Comparison of ENCODE assay signal across 12 cellular contexts in genomic region chr15:88385078-88385700, GRCh38.
DNase-seq lines count a peak whose midpoint lies in the region; ATAC-seq and TF ChIP-seq lines count a peak whose summit lies in the region.
"Had no signal": no experiment of that assay in that cellular context is flagged by ENCODE, and none has a peak within 500 bp of the region (broad histone marks: within the 10 kb centered on the region; RNA-seq: fewer than 3 reads in every experiment).

No MANE protein-coding gene starts in this region.

- H4K20me1 ChIP-seq in fibroblast of lung (ENCODE audit: control insufficient read depth, extremely low read depth, insufficient read depth, low read length) = no peaks in the 10 kb centered on the region

- TF ChIP-seq CTCF in fibroblast of lung (conservative IDR thresholded peaks at IDR 0.05 in 1 of 2, IDR thresholded peaks at IDR 0.05 in 1 of 2; ENCODE audit: low read depth in 1 of 2, low read length in 2 of 2) (no peak), stomach (IDR thresholded peaks at IDR 0.05) (no peak)

- no peaks in the 10 kb centered on the region for H3K79me2 ChIP-seq in fibroblast of lung (ENCODE audit: control insufficient read depth, insufficient read depth, low read length)

- no peak overlapping the region for H3K9ac ChIP-seq in fibroblast of lung (ENCODE audit: insufficient read depth, low read length)

- H3K4me1 ChIP-seq in fibroblast of lung (ENCODE audit: control insufficient read depth, extremely low read depth, insufficient read depth, low read length) (no peaks in the 10 kb centered on the region), stomach (peaks cover 0 to 8% (median 0%) of the 10 kb centered on the region in 4 donors), aorta (ENCODE audit: control insufficient read depth in 1 of 2, insufficient read depth in 2 of 2, low read length in 2 of 2) (no peaks in the 10 kb centered on the region)

- no peak overlapping the region for H3K27ac ChIP-seq in fibroblast of lung (ENCODE audit: insufficient read depth, low read length)
- no peak overlapping the region for H3K27ac ChIP-seq in stomach
- no peak overlapping the region for H3K27ac ChIP-seq in aorta (ENCODE audit: low read depth in 1 of 2, low read length in 2 of 2)
- H3K27ac ChIP-seq: C4-2B had no signal

- no peak overlapping the region for H3K4me2 ChIP-seq in fibroblast of lung (ENCODE audit: extremely low read depth, insufficient read depth, low read length)

- ATAC-seq in GM18861 (IDR thresholded peaks at IDR 0.05; ENCODE audit: unreplicated experiment) = no peak
- no peak for ATAC-seq in aorta (ENCODE audit: low FRiP score)
- ATAC-seq in HG02970 (IDR thresholded peaks at IDR 0.05; ENCODE audit: low FRiP score, unreplicated experiment) = no peak

- H3K4me3 ChIP-seq in fibroblast of lung (replicated peaks in 1 of 4; ENCODE audit: control extremely low read depth in 1 of 4, insufficient read depth in 1 of 4, low read depth in 3 of 4, low read length in 4 of 4) (no peak overlapping the region), stomach (no peak overlapping the region), aorta (ENCODE audit: low read length in 2 of 2) (no peak overlapping the region)

- no peaks in the 10 kb centered on the region for H3K27me3 ChIP-seq in fibroblast of lung (ENCODE audit: control insufficient read depth, insufficient read depth, low read length)
- peaks cover 0 to 11% (median 0%) of the 10 kb centered on the region in 3 donors for H3K27me3 ChIP-seq in stomach
- no peaks in the 10 kb centered on the region for H3K27me3 ChIP-seq in aorta (ENCODE audit: control insufficient read depth in 1 of 2, insufficient read depth in 2 of 2, low read length in 1 of 2)

- H3K36me3 ChIP-seq in fibroblast of lung (ENCODE audit: control insufficient read depth, insufficient read depth, low read length) (no peaks in the 10 kb centered on the region), stomach (no peaks in the 10 kb centered on the region), aorta (ENCODE audit: control insufficient read depth in 1 of 2, insufficient read depth in 2 of 2, low read length in 1 of 2) (no peaks in the 10 kb centered on the region)

- peak; percentile 10 to 31 for DNase-seq in stimulated activated CD4-positive, alpha-beta T cell treated with anti-CD3 and anti-CD28 coated beads, Interleukin-15, amount 100 ng/mL, for 48 hours (ENCODE audit: low read depth in 2 of 2)
- DNase-seq in stimulated activated CD4-positive, alpha-beta T cell treated with anti-CD3 and anti-CD28 coated beads, Interleukin-12 subunit alpha, Interleukin-12 subunit beta, amount 100 ng/mL, for 4 hours = no peak
- DNase-seq in RKO (ENCODE audit: low spot score) (peak; percentile 72), fibroblast of lung (ENCODE audit: low read depth in 2 of 2) (peak; percentile 31 to 78), stomach (no peak), aorta (no peak)
- DNase-seq: glutamatergic neuron, naive B cell, NCI-H1105 had no signal

- TF ChIP-seq EP300 in stomach (IDR thresholded peaks at IDR 0.05) = no peak

- H3K9me3 ChIP-seq in fibroblast of lung (ENCODE audit: control insufficient read depth, insufficient read depth, low read depth, low read length) (no peaks in the 10 kb centered on the region), stomach (no peaks in the 10 kb centered on the region), aorta (ENCODE audit: control insufficient read depth, low read length) (no peaks in the 10 kb centered on the region)

- WGBS in stomach, 5 donors = 31 to 42% (median 34%) methylated on average over 2 of the region's 2 CpGs
- 58 to 64% methylated on average over 2 of the region's 2 CpGs for WGBS in aorta, 2 donors

- no peak for TF ChIP-seq POLR2A in stomach (IDR thresholded peaks at IDR 0.05)

- H2AFZ ChIP-seq in fibroblast of lung (ENCODE audit: low read length) = no peak overlapping the region

- intact Hi-C loops in stomach (cut with DNase I; ENCODE audit: low total_unique reads) (no loop called here), aorta (cut with DNase I) (no loop called here)

Comparison
In these comparisons a context has a peak if more than half of its experiments do, and no peak if none do; other contexts are left out.
1. DNase-seq: peak in stimulated activated CD4-positive, alpha-beta T cell treated with anti-CD3 and anti-CD28 coated beads, Interleukin-15, amount 100 ng/mL, for 48 hours (2 of 2), RKO (single experiment) and fibroblast of lung (2 of 2); none in stimulated activated CD4-positive, alpha-beta T cell treated with anti-CD3 and anti-CD28 coated beads, Interleukin-12 subunit alpha, Interleukin-12 subunit beta, amount 100 ng/mL, for 4 hours (single experiment), stomach (single experiment) and aorta (0 of 2).